15 cellular contexts compared by ENCODE assay signal in genomic region chr3:140388525-140388924, GRCh38.
DNase-seq lines count a peak whose midpoint lies in the region; TF ChIP-seq lines count a peak whose summit lies in the region.
"Had no signal": no experiment of that assay in that cellular context is flagged by ENCODE, and none has a peak within 500 bp of the region (broad histone marks: within the 10 kb centered on the region; RNA-seq: fewer than 3 reads in every experiment).

No MANE protein-coding gene starts in this region.

- H3K27ac ChIP-seq in mesenchymal stem cell (ENCODE audit: low read length, poor library complexity, severe bottlenecking), result no peak overlapping the region
- H3K27ac ChIP-seq: BLaER1, SJCRH30 had no signal

- peaks cover 3% of the 10 kb centered on the region for H3K9me3 Mint-ChIP-seq in nephron
- H3K9me3 Mint-ChIP-seq: CD8-positive, alpha-beta T cell had no signal

- H3K4me3 Mint-ChIP-seq in nephron, result no peak overlapping the region
- H3K4me3 Mint-ChIP-seq: CD8-positive, alpha-beta T cell had no signal

- H3K36me3 ChIP-seq in mesenchymal stem cell (ENCODE audit: control insufficient read depth in 1 of 2, insufficient read depth in 2 of 2, low read depth in 1 of 2, low read length in 2 of 2), result peaks cover 0 to 4% of the 10 kb centered on the region in 2 experiments
- H3K36me3 ChIP-seq: BLaER1, SJCRH30 had no signal

- peaks cover 49% of the 10 kb centered on the region for H3K4me1 Mint-ChIP-seq in nephron

- H3K9ac ChIP-seq in mesenchymal stem cell (ENCODE audit: low read length), result no peak overlapping the region
- H3K9ac ChIP-seq: BLaER1 had no signal

- no peak overlapping the region for H3K18ac ChIP-seq in mesenchymal stem cell (ENCODE audit: low read depth in 1 of 2, low read length in 2 of 2)

- no peak overlapping the region for H2AFZ ChIP-seq in mesenchymal stem cell (ENCODE audit: low read depth, low read length)

- no peak overlapping the region for H2AK5ac ChIP-seq in mesenchymal stem cell (ENCODE audit: low read length, severe bottlenecking)

- H3K4me2 ChIP-seq in mesenchymal stem cell (ENCODE audit: low read length, poor library complexity, severe bottlenecking), result no peak overlapping the region
- H3K4me2 ChIP-seq: BLaER1 had no signal

- H4K8ac ChIP-seq in mesenchymal stem cell (ENCODE audit: low read length), result no peak overlapping the region

- H2BK5ac ChIP-seq in mesenchymal stem cell (ENCODE audit: low read depth, low read length, poor library complexity, severe bottlenecking), result no peak overlapping the region

- no peak overlapping the region for H3K4me3 ChIP-seq in mesenchymal stem cell (ENCODE audit: insufficient read depth in 1 of 2, low read depth in 1 of 2, low read length in 2 of 2)
- H3K4me3 ChIP-seq: BLaER1, K562, SJCRH30 had no signal

- H2BK12ac ChIP-seq in mesenchymal stem cell (ENCODE audit: low read length in 2 of 2), result no peak overlapping the region

- no peaks in the 10 kb centered on the region for H3K9me3 ChIP-seq in mesenchymal stem cell (ENCODE audit: control insufficient read depth, low read length)
- H3K9me3 ChIP-seq: BLaER1, SJCRH30 had no signal

- no peak for TF ChIP-seq CTCF in nephron (IDR thresholded peaks at IDR 0.05; ENCODE audit: unreplicated experiment in 3 of 3)

- intact Hi-C loops in posterior vena cava (cut with DNase I), result no loop called here

- no peaks in the 10 kb centered on the region for H3K79me1 ChIP-seq in mesenchymal stem cell (replicated peaks; ENCODE audit: low read length, poor library complexity, severe bottlenecking)

- no peak overlapping the region for H2BK120ac ChIP-seq in mesenchymal stem cell (ENCODE audit: low read depth, low read length)

- 80% methylated on average over 1 of the region's 1 CpG for WGBS in mesenchymal stem cell

- peaks cover 6% of the 10 kb centered on the region for H3K4me1 ChIP-seq in mesenchymal stem cell (ENCODE audit: control insufficient read depth, insufficient read depth, low read depth, low read length)
- H3K4me1 ChIP-seq: BLaER1 had no signal

- no peak overlapping the region for H3K14ac ChIP-seq in mesenchymal stem cell (ENCODE audit: low read length in 2 of 2)

- H3K27me3 ChIP-seq in mesenchymal stem cell (ENCODE audit: control insufficient read depth in 1 of 2, insufficient read depth in 1 of 2, low read length in 2 of 2), result peaks cover 0 to 5% of the 10 kb centered on the region in 2 experiments
- H3K27me3 ChIP-seq: BLaER1, SJCRH30 had no signal

- H2BK15ac ChIP-seq in mesenchymal stem cell (ENCODE audit: low read depth, poor library complexity, severe bottlenecking), result no peak overlapping the region

- no peak overlapping the region for H4K91ac ChIP-seq in mesenchymal stem cell (ENCODE audit: low read length)

- peak overlapping the region; percentile 26 to 79 (median 64) for H3K27ac Mint-ChIP-seq in nephron
- H3K27ac Mint-ChIP-seq: CD8-positive, alpha-beta T cell had no signal

- DNase-seq in NCI-H2171 treated with DMSO at 0.1 percent for 48 hours (lab: John Stamatoyannopoulos, UW), result peak; percentile 21
- no peak for DNase-seq in NCI-H2171 (lab: John Stamatoyannopoulos, UW)
- DNase-seq in NCI-H1105 treated with DMSO at 0.1 percent for 48 hours (lab: John Stamatoyannopoulos, UW), result peak; percentile 79
- peak; percentile 31 for DNase-seq in NCI-H69 (lab: John Stamatoyannopoulos, UW)
- DNase-seq in mesenchymal stem cell, result no peak
- DNase-seq in posterior vena cava (ENCODE audit: low spot score), result no peak
- no peak for DNase-seq in cerebellar nuclear complex (lab: John Stamatoyannopoulos, UW)
- DNase-seq: CD8-positive, alpha-beta T cell; MV-4-11; NCI-H1436 treated with DMSO at 0.1 percent for 48 hours; RPMI8226; SJCRH30 had no signal

- no peak overlapping the region for H3K23ac ChIP-seq in mesenchymal stem cell (ENCODE audit: low read length in 2 of 2)

- no peak overlapping the region for H3K4ac ChIP-seq in mesenchymal stem cell (ENCODE audit: low read depth in 1 of 2, low read length in 2 of 2)

- no peaks in the 10 kb centered on the region for H3K27me3 Mint-ChIP-seq in nephron (ENCODE audit: low read depth)

- no peaks in the 10 kb centered on the region for H3K36me3 Mint-ChIP-seq in nephron (ENCODE audit: low read depth)
- H3K36me3 Mint-ChIP-seq: CD8-positive, alpha-beta T cell had no signal

Comparison
In these comparisons a context has a peak if more than half of its experiments do, and no peak if none do; other contexts are left out.
1. DNase-seq: peak in NCI-H2171 treated with DMSO at 0.1 percent for 48 hours (single experiment), NCI-H1105 treated with DMSO at 0.1 percent for 48 hours (single experiment) and NCI-H69 (single experiment); none in NCI-H2171 (single experiment), mesenchymal stem cell (single experiment), posterior vena cava (single experiment) and cerebellar nuclear complex (0 of 2).